Comparison of ENCODE assay signal across 8 cellular contexts in the genomic region with DNA sequence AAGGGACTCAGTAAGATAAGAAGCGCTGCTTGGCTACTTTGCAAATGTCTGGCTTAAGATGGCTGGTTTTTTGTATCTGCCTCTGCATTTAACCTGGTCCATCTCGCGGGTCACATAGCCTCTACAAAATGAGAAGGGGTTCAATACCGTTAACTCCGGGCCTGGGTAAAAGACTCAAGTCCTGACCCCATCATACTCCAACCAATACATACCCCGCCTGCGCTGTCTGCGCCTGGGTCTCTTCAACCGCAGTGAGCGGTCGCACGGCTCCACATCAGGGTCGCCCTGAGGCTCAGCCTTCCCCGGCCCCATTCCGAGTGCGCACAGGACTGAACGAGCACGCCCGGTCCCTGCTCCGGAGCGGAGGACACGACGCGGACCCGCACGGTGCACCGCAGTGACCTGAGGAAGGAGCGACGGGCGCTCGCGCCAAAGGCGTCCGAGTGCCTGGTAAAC. TPM values are rescaled to one million over a fixed set of nuclear protein-coding genes. Genes with fewer than 3 reads are reported as not detected.
DNase-seq lines count a peak whose midpoint lies in the region; ATAC-seq and TF ChIP-seq lines count a peak whose summit lies in the region.

No MANE protein-coding gene starts in this region.

- CTCF ChIA-PET in activated CD4-positive, alpha-beta T cell treated with anti-CD3 and anti-CD28 coated beads for 36 hours (lab: Charles Lee) = interaction anchor here (0.8 to 1.4 kb wide), 4 partner anchors 11 to 365 kb away, joined by 3 to 7 read pairs (median 5); no protein-coding TSS in a partner anchor

- DNase-seq in activated CD4-positive, alpha-beta T cell treated with anti-CD3 and anti-CD28 coated beads for 36 hours = no peak
- no peak for DNase-seq in activated CD4-positive, alpha-beta T cell treated with anti-CD3 and anti-CD28 coated beads for 4 hours
- DNase-seq in superior temporal gyrus (ENCODE audit: extremely low spot score) (peak; percentile 31), NCI-H1694 (lab: John Stamatoyannopoulos, UW) (no peak), SKM-1 (lab: John Stamatoyannopoulos, UW; ENCODE audit: unreplicated experiment) (no peak)

- H3K27me3 Mint-ChIP-seq in activated CD4-positive, alpha-beta T cell treated with anti-CD3 and anti-CD28 coated beads for 36 hours = no peaks in the 10 kb centered on the region

- H3K9me3 ChIP-seq in iPS-18a (ENCODE audit: control insufficient read depth, low read depth, low read length) = no peaks in the 10 kb centered on the region

- H3K4me3 ChIP-seq in WI38 (ENCODE audit: low read depth, low read length) = peak overlapping the region; percentile 75
- H3K4me3 ChIP-seq in iPS-18a (ENCODE audit: low read length) = peak overlapping the region; percentile 77

- peak overlapping the region; percentile 31 for H3K27ac ChIP-seq in iPS-18a (ENCODE audit: low read length)

- H3K4me3 Mint-ChIP-seq in activated CD4-positive, alpha-beta T cell treated with anti-CD3 and anti-CD28 coated beads for 36 hours = peak overlapping the region; percentile 86

- H3K4me1 Mint-ChIP-seq in activated CD4-positive, alpha-beta T cell treated with anti-CD3 and anti-CD28 coated beads for 36 hours = peaks cover 28% of the 10 kb centered on the region

- ATAC-seq in activated CD4-positive, alpha-beta T cell treated with anti-CD3 and anti-CD28 coated beads for 36 hours = no peak
- ATAC-seq in GM21515 (IDR thresholded peaks at IDR 0.05; ENCODE audit: unreplicated experiment) = no peak

- H3K27me3 ChIP-seq in iPS-18a (ENCODE audit: control insufficient read depth, insufficient read depth, low read length) = no peaks in the 10 kb centered on the region

- H3K9ac ChIP-seq in iPS-18a (ENCODE audit: low read length) = peak overlapping the region; percentile 74

- peaks cover 19% of the 10 kb centered on the region for H3K36me3 ChIP-seq in iPS-18a (ENCODE audit: control insufficient read depth, low read depth, low read length)

- H3K4me1 ChIP-seq in iPS-18a (ENCODE audit: control insufficient read depth, low read depth, low read length) = peaks cover 7% of the 10 kb centered on the region

- peaks cover 3% of the 10 kb centered on the region for H3K9me3 Mint-ChIP-seq in activated CD4-positive, alpha-beta T cell treated with anti-CD3 and anti-CD28 coated beads for 36 hours (ENCODE audit: low read depth)

- no peak for TF ChIP-seq CTCF in WI38 (IDR thresholded peaks at IDR 0.05; ENCODE audit: low read depth, low read length)

- H3K36me3 Mint-ChIP-seq in activated CD4-positive, alpha-beta T cell treated with anti-CD3 and anti-CD28 coated beads for 36 hours (ENCODE audit: low read depth) = peaks cover 18% of the 10 kb centered on the region

- peak overlapping the region; percentile 64 for H3K27ac Mint-ChIP-seq in activated CD4-positive, alpha-beta T cell treated with anti-CD3 and anti-CD28 coated beads for 36 hours

- POLR2A ChIA-PET in activated CD4-positive, alpha-beta T cell treated with anti-CD3 and anti-CD28 coated beads for 36 hours (lab: Charles Lee) = no interaction called here

- intact Hi-C loops in activated CD4-positive, alpha-beta T cell treated with anti-CD3 and anti-CD28 coated beads for 36 hours (cut with DNase I, micrococcal nuclease) = loop anchor here (1.0 to 10.0 kb wide), 9 partner anchors 30 to 576 kb away; a partner anchor contains a TSS

RNA-seq across cellular contexts. Expression of a gene that starts 0.6 kb away (rescaled TPM):
- total RNA-seq in activated CD4-positive, alpha-beta T cell treated with anti-CD3 and anti-CD28 coated beads for 36 hours = 10 to 100 TPM; 91.6 to 93.7 TPM

RNA-seq across cellular contexts. Expression of a gene that starts 31.9 kb away (rescaled TPM):
- 10 to 100 TPM; 18.1 to 22.8 TPM for total RNA-seq in activated CD4-positive, alpha-beta T cell treated with anti-CD3 and anti-CD28 coated beads for 36 hours

RNA-seq across cellular contexts. Expression of a gene that starts 51.5 kb away (rescaled TPM):
- total RNA-seq in activated CD4-positive, alpha-beta T cell treated with anti-CD3 and anti-CD28 coated beads for 36 hours = under 1 TPM in 1 of 2 experiments, not detected in 1; 0.16 TPM
